In genomic region chr1:72282690-72283203, GRCh38 we compare ENCODE assay signal across 8 cellular contexts. TPM values are rescaled to one million over a fixed set of nuclear protein-coding genes. Genes with fewer than 3 reads are reported as not detected.
DNase-seq lines count a peak whose midpoint lies in the region; ATAC-seq lines count a peak whose summit lies in the region.

No MANE protein-coding gene starts in this region.

- peaks cover 31% of the 10 kb centered on the region for H3K27me3 Mint-ChIP-seq in T-helper 2 cell treated with Interferon-gamma antibody and Interleukin-4, amounts not matched to agents 5 μg/mL and 100 μg/mL, for 36 hours (ENCODE audit: low read depth)

- H3K4me3 Mint-ChIP-seq in T-helper 2 cell treated with Interferon-gamma antibody and Interleukin-4, amounts not matched to agents 5 μg/mL and 100 μg/mL, for 36 hours = no peak overlapping the region

- ATAC-seq in HG02852 (IDR thresholded peaks at IDR 0.05; ENCODE audit: unreplicated experiment) (peak; percentile 70), sciatic nerve (peak; percentile 86)

- intact Hi-C loops in sciatic nerve (cut with DNase I) = no loop called here

- no peaks in the 10 kb centered on the region for H3K36me3 Mint-ChIP-seq in T-helper 2 cell treated with Interferon-gamma antibody and Interleukin-4, amounts not matched to agents 5 μg/mL and 100 μg/mL, for 36 hours (ENCODE audit: low read depth)

- H3K4me1 Mint-ChIP-seq in T-helper 2 cell treated with Interferon-gamma antibody and Interleukin-4, amounts not matched to agents 5 μg/mL and 100 μg/mL, for 36 hours (ENCODE audit: low read depth) = peaks cover 9% of the 10 kb centered on the region

- no peaks in the 10 kb centered on the region for H3K9me3 Mint-ChIP-seq in T-helper 2 cell treated with Interferon-gamma antibody and Interleukin-4, amounts not matched to agents 5 μg/mL and 100 μg/mL, for 36 hours

- H3K4me3 ChIP-seq in iPS-18c (ENCODE audit: insufficient read depth, low read depth, low read length) = peak overlapping the region; percentile 84

- DNase-seq in SIG-M5 treated with dmso at 0.1 percent for 504 hours (lab: John Stamatoyannopoulos, UW; ENCODE audit: unreplicated experiment) = peak; percentile 37
- no peak for DNase-seq in SIG-M5 (lab: John Stamatoyannopoulos, UW)
- DNase-seq in NCI-H1436 (lab: John Stamatoyannopoulos, UW) = peak; percentile 87
- DNase-seq in T-helper 2 cell treated with Interferon-gamma antibody and Interleukin-4, amounts not matched to agents 5 μg/mL and 100 μg/mL, for 36 hours (ENCODE audit: low spot score) = peak; percentile 62
- peak in 58 of 61 donors; percentile 36 to 92 (median 82) for DNase-seq in caudate nucleus (lab: John Stamatoyannopoulos, UW)
- DNase-seq in sciatic nerve (ENCODE audit: low spot score) = peak; percentile 92

- no peak overlapping the region for H3K27ac Mint-ChIP-seq in T-helper 2 cell treated with Interferon-gamma antibody and Interleukin-4, amounts not matched to agents 5 μg/mL and 100 μg/mL, for 36 hours

- peak overlapping the region; percentile 99 for H3K27ac ChIP-seq in caudate nucleus (ENCODE audit: low read depth, low read length)

- no peaks in the 10 kb centered on the region for H3K9me3 ChIP-seq in iPS-18c (ENCODE audit: control insufficient read depth, insufficient read depth, low read length)

RNA-seq across cellular contexts. Expression of gene NEGR1, which starts 0.4 kb away (rescaled TPM):
- total RNA-seq in sciatic nerve = 85.5 TPM
